21 cellular contexts compared by ENCODE assay signal in the genomic region with DNA sequence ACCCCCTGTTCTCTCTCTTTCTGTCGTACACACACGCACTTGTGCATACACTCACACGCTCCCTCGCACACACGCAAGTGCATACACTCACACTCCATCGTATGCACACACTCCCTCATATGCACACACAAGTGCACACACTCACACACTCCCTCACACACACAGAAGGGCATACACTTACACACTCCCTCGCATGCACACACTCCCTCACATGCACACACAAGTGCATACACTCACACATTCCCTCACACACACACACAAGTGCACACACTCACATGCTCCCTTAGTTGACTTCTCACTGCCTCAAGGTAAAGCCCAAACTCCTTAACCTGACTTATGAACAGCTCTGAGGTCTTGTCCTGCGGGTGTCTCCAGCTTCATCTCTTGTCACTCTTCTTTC.
A peak's percentile ranks its signal among the peaks of the same experiment; 100 is the strongest.
DNase-seq lines count a peak whose midpoint lies in the region; ATAC-seq, FAIRE-seq and TF ChIP-seq lines count a peak whose summit lies in the region.
"Had no signal": no experiment of that assay in that cellular context is flagged by ENCODE, and none has a peak within 500 bp of the region (broad histone marks: within the 10 kb centered on the region; RNA-seq: fewer than 3 reads in every experiment).

No MANE protein-coding gene starts in this region.

- H3K79me2 ChIP-seq in Karpas-422 (ENCODE audit: low read length), result no peaks in the 10 kb centered on the region

- H3K27ac ChIP-seq in Karpas-422 (ENCODE audit: low read length), result no peak overlapping the region
- no peak overlapping the region for H3K27ac ChIP-seq in mesenchymal stem cell (ENCODE audit: low read length, poor library complexity, severe bottlenecking)
- no peak overlapping the region for H3K27ac ChIP-seq in foreskin keratinocyte

- H3K27me3 ChIP-seq in Karpas-422 (ENCODE audit: low read length), result no peaks in the 10 kb centered on the region
- H3K27me3 ChIP-seq in mesenchymal stem cell (ENCODE audit: control insufficient read depth in 1 of 2, insufficient read depth in 1 of 2, low read length in 2 of 2), result peaks cover 20 to 42% of the 10 kb centered on the region in 2 experiments
- no peaks in the 10 kb centered on the region for H3K27me3 ChIP-seq in foreskin keratinocyte

- H3K4me2 ChIP-seq in Karpas-422 (ENCODE audit: low read depth, low read length, poor library complexity, severe bottlenecking), result no peak overlapping the region
- no peak overlapping the region for H3K4me2 ChIP-seq in mesenchymal stem cell (ENCODE audit: low read length, poor library complexity, severe bottlenecking)

- H2BK120ac ChIP-seq in mesenchymal stem cell (ENCODE audit: low read depth, low read length), result no peak overlapping the region

- H2BK15ac ChIP-seq in mesenchymal stem cell (ENCODE audit: low read depth, poor library complexity, severe bottlenecking), result no peak overlapping the region

- H3K4me3 ChIP-seq in Karpas-422 (ENCODE audit: low read length) (no peak overlapping the region), mesenchymal stem cell (ENCODE audit: insufficient read depth in 1 of 2, low read depth in 1 of 2, low read length in 2 of 2) (no peak overlapping the region)
- H3K4me3 ChIP-seq: K562 had no signal

- no peaks in the 10 kb centered on the region for H3K79me1 ChIP-seq in mesenchymal stem cell (replicated peaks; ENCODE audit: low read length, poor library complexity, severe bottlenecking)

- CTCF ChIA-PET in Calu3 (lab: Charles Lee), result no interaction called here

- no peak overlapping the region for H2AFZ ChIP-seq in Karpas-422 (ENCODE audit: low read length)
- H2AFZ ChIP-seq in mesenchymal stem cell (ENCODE audit: low read depth, low read length), result no peak overlapping the region

- H3K4me1 ChIP-seq in Karpas-422 (ENCODE audit: low read length) (no peaks in the 10 kb centered on the region), mesenchymal stem cell (ENCODE audit: control insufficient read depth, insufficient read depth, low read depth, low read length) (peaks cover 2% of the 10 kb centered on the region), foreskin keratinocyte (peaks cover 6% of the 10 kb centered on the region)
- H3K4me1 ChIP-seq: BE2C had no signal

- no peak overlapping the region for H3K18ac ChIP-seq in mesenchymal stem cell (ENCODE audit: low read depth in 1 of 2, low read length in 2 of 2)

- no peak for TF ChIP-seq CTCF in Calu3 (IDR thresholded peaks at IDR 0.05; ENCODE audit: unreplicated experiment)
- TF ChIP-seq CTCF in foreskin keratinocyte (conservative IDR thresholded peaks at IDR 0.05), result no peak

- H3K36me3 Mint-ChIP-seq in Calu3 (ENCODE audit: insufficient read depth, unreplicated experiment), result no peaks in the 10 kb centered on the region
- H3K36me3 Mint-ChIP-seq: CD4-positive, CD25-positive, alpha-beta regulatory T cell had no signal

- BruUV-seq in Calu3 (replicated peaks; lab: Mats Ljungman, UMichigan), result no TSS peak

- no peak overlapping the region for H3K4me3 Mint-ChIP-seq in Calu3 (ENCODE audit: low read depth, unreplicated experiment)
- H3K4me3 Mint-ChIP-seq: CD4-positive, CD25-positive, alpha-beta regulatory T cell; CD8-positive, alpha-beta memory T cell; H9 had no signal

- peaks cover 17% of the 10 kb centered on the region for H3K27me3 Mint-ChIP-seq in Calu3 (ENCODE audit: unreplicated experiment)

- no peak overlapping the region for H4K8ac ChIP-seq in mesenchymal stem cell (ENCODE audit: low read length)

- H3K36me3 ChIP-seq in Karpas-422 (ENCODE audit: insufficient read depth, low read length), result no peaks in the 10 kb centered on the region
- H3K36me3 ChIP-seq in mesenchymal stem cell (ENCODE audit: control insufficient read depth in 1 of 2, insufficient read depth in 2 of 2, low read depth in 1 of 2, low read length in 2 of 2), result no peaks in the 10 kb centered on the region
- H3K36me3 ChIP-seq: BE2C had no signal

- no peak overlapping the region for H3K4ac ChIP-seq in mesenchymal stem cell (ENCODE audit: low read depth in 1 of 2, low read length in 2 of 2)

- H3K9me2 ChIP-seq in Karpas-422 (replicated peaks; ENCODE audit: insufficient read depth, low read length), result no peaks in the 10 kb centered on the region

- no peak overlapping the region for H3K9ac ChIP-seq in Karpas-422 (ENCODE audit: low read length)
- H3K9ac ChIP-seq in mesenchymal stem cell (ENCODE audit: low read length), result no peak overlapping the region

- WGBS in mesenchymal stem cell, result 95% methylated on average over 7 of the region's 8 CpGs

- H4K91ac ChIP-seq in mesenchymal stem cell (ENCODE audit: low read length), result peak overlapping the region; percentile 34

- H4K20me1 ChIP-seq in Karpas-422 (ENCODE audit: insufficient read depth, low read depth, low read length), result no peaks in the 10 kb centered on the region

- H3K14ac ChIP-seq in mesenchymal stem cell (ENCODE audit: low read length in 2 of 2), result no peak overlapping the region

- H3K27ac Mint-ChIP-seq in Calu3 (ENCODE audit: unreplicated experiment), result peak overlapping the region; percentile 8
- H3K27ac Mint-ChIP-seq: CD8-positive, alpha-beta memory T cell; H9 had no signal

- no peak overlapping the region for H2BK5ac ChIP-seq in mesenchymal stem cell (ENCODE audit: low read depth, low read length, poor library complexity, severe bottlenecking)

- ATAC-seq in foreskin keratinocyte, result no peak
- ATAC-seq: K562 had no signal

- intact Hi-C loops in Calu3 (cut with micrococcal nuclease; ENCODE audit: unreplicated experiment), result no loop called here

- peaks cover 4% of the 10 kb centered on the region for H3K9me3 Mint-ChIP-seq in Calu3 (ENCODE audit: low read depth, unreplicated experiment)

- no peak overlapping the region for H2AK5ac ChIP-seq in mesenchymal stem cell (ENCODE audit: low read length, severe bottlenecking)

- H3K4me1 Mint-ChIP-seq in Calu3 (ENCODE audit: low read depth, unreplicated experiment), result peaks cover 9% of the 10 kb centered on the region
- H3K4me1 Mint-ChIP-seq: H9 had no signal

- H3K9me3 ChIP-seq in Karpas-422 (ENCODE audit: low read length), result no peaks in the 10 kb centered on the region
- H3K9me3 ChIP-seq in mesenchymal stem cell (ENCODE audit: control insufficient read depth, low read length), result no peaks in the 10 kb centered on the region
- H3K9me3 ChIP-seq: BE2C had no signal

- no peak for DNase-seq in Calu3
- DNase-seq in Karpas-422, result peak; percentile 39
- DNase-seq in mesenchymal stem cell, result no peak
- no peak for DNase-seq in urothelium cell line (ENCODE audit: low spot score)
- DNase-seq in foreskin keratinocyte, result no peak
- no peak for DNase-seq in ureter (ENCODE audit: low spot score)
- DNase-seq in NCI-H1092 treated with DMSO at 0.1 percent for 48 hours (lab: John Stamatoyannopoulos, UW), result no peak
- DNase-seq: ACHN; BE2C; C1 segment of cervical spinal cord; CD4-positive, CD25-positive, alpha-beta regulatory T cell; CD8-positive, alpha-beta memory T cell; COR-L47; DMS153; DMS79; GDM1; GOT3; H9; IMR-90 had no signal

- peak; percentile 81 for FAIRE-seq in urothelium cell line (lab: Jason Lieb, UNC)
- FAIRE-seq: D721Med, K562 had no signal

- no peak overlapping the region for H2BK12ac ChIP-seq in mesenchymal stem cell (ENCODE audit: low read length in 2 of 2)

- H3K23ac ChIP-seq in mesenchymal stem cell (ENCODE audit: low read length in 2 of 2), result peak overlapping the region in 1 of 2 experiments; percentile 40
